ENCODE assay signal across 14 cellular contexts in genomic region chr4:73867783-73868182, GRCh38. TPM values are rescaled to one million over a fixed set of nuclear protein-coding genes. Genes with fewer than 3 reads are reported as not detected.
DNase-seq lines count a peak whose midpoint lies in the region; ATAC-seq and TF ChIP-seq lines count a peak whose summit lies in the region.
"Had no signal": no experiment of that assay in that cellular context is flagged by ENCODE, and none has a peak within 500 bp of the region (broad histone marks: within the 10 kb centered on the region; RNA-seq: fewer than 3 reads in every experiment).

No MANE protein-coding gene starts in this region.

- peaks cover 5% of the 10 kb centered on the region for H3K27me3 Mint-ChIP-seq in endothelial cell (ENCODE audit: unreplicated experiment)
- H3K27me3 Mint-ChIP-seq in osteocyte (ENCODE audit: unreplicated experiment) = no peaks in the 10 kb centered on the region
- H3K27me3 Mint-ChIP-seq in natural killer cell (ENCODE audit: low read depth in 2 of 2) = peaks cover 0 to 10% of the 10 kb centered on the region in 2 donors

- intact Hi-C loops in PC-3 (cut with micrococcal nuclease) = loop anchor here (1.0 to 10.0 kb wide), 7 partner anchors 51 to 273 kb away; partner anchors contain the start of genes CXCL2 and CXCL3
- intact Hi-C loops in natural killer cell (cut with micrococcal nuclease) = no loop called here

- H3K4me1 ChIP-seq in PC-3 (ENCODE audit: insufficient read depth, low read length) = peaks cover 79% of the 10 kb centered on the region

- H3K79me2 ChIP-seq in PC-3 (ENCODE audit: low read length) = no peaks in the 10 kb centered on the region

- H3K27me3 ChIP-seq in PC-3 (ENCODE audit: low read length) = no peaks in the 10 kb centered on the region

- H3K4me3 Mint-ChIP-seq in endothelial cell (ENCODE audit: unreplicated experiment) = no peak overlapping the region
- no peak overlapping the region for H3K4me3 Mint-ChIP-seq in osteocyte (ENCODE audit: unreplicated experiment)
- no peak overlapping the region for H3K4me3 Mint-ChIP-seq in natural killer cell
- H3K4me3 Mint-ChIP-seq: activated naive CD8-positive, alpha-beta T cell treated with anti-CD3 and anti-CD28 coated beads for 36 hours; memory B cell had no signal

- H3K4me2 ChIP-seq in PC-3 (ENCODE audit: low read length) = peak overlapping the region; percentile 81

- H2AFZ ChIP-seq in PC-3 (ENCODE audit: low read length) = no peak overlapping the region

- H3K27ac ChIP-seq in PC-3 (ENCODE audit: low read length) = peak overlapping the region; percentile 80

- H3K4me3 ChIP-seq in PC-3 (ENCODE audit: low read length) = no peak overlapping the region

- H3K27ac Mint-ChIP-seq in endothelial cell (ENCODE audit: unreplicated experiment) (peak overlapping the region; percentile 62), osteocyte (ENCODE audit: unreplicated experiment) (peak overlapping the region; percentile 91), natural killer cell (no peak overlapping the region)
- H3K27ac Mint-ChIP-seq: activated naive CD8-positive, alpha-beta T cell treated with anti-CD3 and anti-CD28 coated beads for 36 hours; memory B cell had no signal

- H3K4me1 Mint-ChIP-seq in endothelial cell (ENCODE audit: unreplicated experiment) (peaks cover 28% of the 10 kb centered on the region), osteocyte (ENCODE audit: unreplicated experiment) (peaks cover 69% of the 10 kb centered on the region), natural killer cell (no peaks in the 10 kb centered on the region)
- H3K4me1 Mint-ChIP-seq: memory B cell had no signal

- H3K9me2 ChIP-seq in PC-3 (replicated peaks; ENCODE audit: low read length) = no peaks in the 10 kb centered on the region

- no peaks in the 10 kb centered on the region for H3K9me3 ChIP-seq in PC-3 (ENCODE audit: low read length)

- ATAC-seq in PC-3 (peak; percentile 66), natural killer cell (no peak), GM18867 (IDR thresholded peaks at IDR 0.05; ENCODE audit: unreplicated experiment) (no peak), HG03571 (IDR thresholded peaks at IDR 0.05; ENCODE audit: unreplicated experiment) (no peak)

- no peaks in the 10 kb centered on the region for H3K9me3 Mint-ChIP-seq in endothelial cell (ENCODE audit: unreplicated experiment)
- H3K9me3 Mint-ChIP-seq in osteocyte (ENCODE audit: unreplicated experiment) = no peaks in the 10 kb centered on the region
- peaks cover 0 to 2% of the 10 kb centered on the region in 2 donors for H3K9me3 Mint-ChIP-seq in natural killer cell
- H3K9me3 Mint-ChIP-seq: activated naive CD8-positive, alpha-beta T cell treated with anti-CD3 and anti-CD28 coated beads for 36 hours; memory B cell had no signal

- no peaks in the 10 kb centered on the region for H3K36me3 ChIP-seq in PC-3 (ENCODE audit: low read depth, low read length)

- H4K20me1 ChIP-seq in PC-3 (ENCODE audit: low read length) = no peaks in the 10 kb centered on the region

- BruUV-seq in PC-3 (replicated peaks; lab: Mats Ljungman, UMichigan) = no TSS peak

- peak; percentile 69 for DNase-seq in HT-29 (ENCODE audit: low spot score)
- DNase-seq in PC-3 = peak; percentile 97
- DNase-seq in endothelial cell (ENCODE audit: low spot score) = no peak
- no peak for DNase-seq in osteocyte (ENCODE audit: extremely low spot score, unreplicated experiment)
- no peak for DNase-seq in activated CD8-positive, alpha-beta memory T cell treated with anti-CD3 and anti-CD28 coated beads for 24 hours
- no peak for DNase-seq in natural killer cell
- DNase-seq: activated naive CD8-positive, alpha-beta T cell treated with anti-CD3 and anti-CD28 coated beads for 36 hours; NCI-H526 treated with DMSO at 0.1 percent for 48 hours had no signal

- peak; percentile 65 for TF ChIP-seq CTCF in PC-3 (conservative IDR thresholded peaks at IDR 0.05; ENCODE audit: low read depth, low read length)
- TF ChIP-seq CTCF in endothelial cell (IDR thresholded peaks at IDR 0.05; ENCODE audit: unreplicated experiment) = no peak
- no peak for TF ChIP-seq CTCF in osteocyte (IDR thresholded peaks at IDR 0.05)
- no peak for TF ChIP-seq CTCF in natural killer cell (IDR thresholded peaks at IDR 0.05)

- no peaks in the 10 kb centered on the region for H3F3A ChIP-seq in PC-3 (ENCODE audit: low read length, unreplicated experiment)

- POLR2A ChIA-PET in PC-3 (lab: Charles Lee; ENCODE audit: unreplicated experiment) = interaction anchor here (0.6 to 1.8 kb wide), 7 partner anchors 28 to 270 kb away, joined by 3 to 6 read pairs (median 4); partner anchors contain the start of gene CXCL6

- peak overlapping the region; percentile 82 for H3K9ac ChIP-seq in PC-3 (ENCODE audit: low read length)

- H3K36me3 Mint-ChIP-seq in endothelial cell (ENCODE audit: low read depth, unreplicated experiment) (no peaks in the 10 kb centered on the region), osteocyte (ENCODE audit: unreplicated experiment) (peaks cover 11% of the 10 kb centered on the region), natural killer cell (no peaks in the 10 kb centered on the region)
- H3K36me3 Mint-ChIP-seq: activated naive CD8-positive, alpha-beta T cell treated with anti-CD3 and anti-CD28 coated beads for 36 hours; memory B cell had no signal

- CTCF ChIA-PET in PC-3 (lab: Charles Lee) = interaction anchor here (0.5 to 1.6 kb wide), 10 partner anchors 15 to 267 kb away, joined by 3 to 9 read pairs (median 5); partner anchors contain the start of genes CXCL2, CXCL3 and PF4V1

RNA-seq across cellular contexts. Expression of gene CXCL1, which starts 1.4 kb away (rescaled TPM):
- total RNA-seq in HT-29 (2014; rRNA removed; shearing (Covaris generic)) = 3.6 and 5.2 TPM in 2 replicates
- total RNA-seq in PC-3 (2014; rRNA removed) = 239 and 267 TPM in 2 replicates
- total RNA-seq in endothelial cell (ENCODE audit: unreplicated experiment) = 1.7 TPM
- total RNA-seq in osteocyte = 118 and 132 TPM in 2 replicates
- total RNA-seq in natural killer cell = 1 to 10 TPM in 1 of 3 donors, not detected in 2; 3.4 TPM
- total RNA-seq: activated naive CD8-positive, alpha-beta T cell treated with anti-CD3 and anti-CD28 coated beads for 36 hours; T-helper 1 cell treated with Interleukin-12 subunit alpha and Interleukin-12 subunit beta and Interleukin-4 antibody, amounts not matched to agents 30 ng/mL and 1 ng/mL, for 36 hours had no signal

RNA-seq across cellular contexts. Expression of gene PF4V1, which starts 14.7 kb away (rescaled TPM):
- total RNA-seq in HT-29 (2014; rRNA removed; shearing (Covaris generic)) = not detected in 2 replicates
- total RNA-seq in PC-3 (2014; rRNA removed) = not detected in 2 replicates
- not detected for total RNA-seq in endothelial cell (ENCODE audit: unreplicated experiment)
- 0.78 TPM in 1 of 2 replicates, not detected in the other for total RNA-seq in osteocyte
- total RNA-seq in natural killer cell = 10 to 100 TPM in 1 of 3 donors, 1 to 10 TPM in 1, not detected in 1; 3.3 to 14.9 TPM
- total RNA-seq: activated naive CD8-positive, alpha-beta T cell treated with anti-CD3 and anti-CD28 coated beads for 36 hours; dermis microvascular lymphatic vessel endothelial cell; LHCN-M2; T-helper 1 cell treated with Interleukin-12 subunit alpha and Interleukin-12 subunit beta and Interleukin-4 antibody, amounts not matched to agents 30 ng/mL and 1 ng/mL, for 36 hours had no signal

RNA-seq across cellular contexts. Expression of gene CXCL6, which starts 31.3 kb away (rescaled TPM):
- 0.29 and 2.3 TPM in 2 replicates for total RNA-seq in HT-29 (2014; rRNA removed; shearing (Covaris generic))
- total RNA-seq in PC-3 (2014; rRNA removed) (23.4 and 25.7 TPM in 2 replicates), endothelial cell (ENCODE audit: unreplicated experiment) (0.15 TPM), osteocyte (35.3 and 37.6 TPM in 2 replicates), natural killer cell (not detected)
- total RNA-seq: activated naive CD8-positive, alpha-beta T cell treated with anti-CD3 and anti-CD28 coated beads for 36 hours; T-helper 1 cell treated with Interleukin-12 subunit alpha and Interleukin-12 subunit beta and Interleukin-4 antibody, amounts not matched to agents 30 ng/mL and 1 ng/mL, for 36 hours had no signal

Comparison
In these comparisons a context has a peak if more than half of its experiments do, and no peak if none do; other contexts are left out.
1. DNase-seq: peak in HT-29 (single experiment) and PC-3 (single experiment); none in endothelial cell (single experiment), osteocyte (single experiment), activated CD8-positive, alpha-beta memory T cell treated with anti-CD3 and anti-CD28 coated beads for 24 hours (single experiment) and natural killer cell (single experiment).
2. H3K27ac Mint-ChIP-seq: peak in endothelial cell (single experiment) and osteocyte (single experiment); none in natural killer cell (0 of 2).
3. RNA of gene CXCL1, which starts 1.4 kb away (total RNA-seq): 239 to 267 TPM in PC-3 and 118 to 132 TPM in osteocyte; 3.6 to 5.2 TPM in HT-29, 1.7 TPM in endothelial cell (single experiment) and 3.4 TPM in natural killer cell; every median in the first group is over 10 times any median in the second.